In the genomic region with DNA sequence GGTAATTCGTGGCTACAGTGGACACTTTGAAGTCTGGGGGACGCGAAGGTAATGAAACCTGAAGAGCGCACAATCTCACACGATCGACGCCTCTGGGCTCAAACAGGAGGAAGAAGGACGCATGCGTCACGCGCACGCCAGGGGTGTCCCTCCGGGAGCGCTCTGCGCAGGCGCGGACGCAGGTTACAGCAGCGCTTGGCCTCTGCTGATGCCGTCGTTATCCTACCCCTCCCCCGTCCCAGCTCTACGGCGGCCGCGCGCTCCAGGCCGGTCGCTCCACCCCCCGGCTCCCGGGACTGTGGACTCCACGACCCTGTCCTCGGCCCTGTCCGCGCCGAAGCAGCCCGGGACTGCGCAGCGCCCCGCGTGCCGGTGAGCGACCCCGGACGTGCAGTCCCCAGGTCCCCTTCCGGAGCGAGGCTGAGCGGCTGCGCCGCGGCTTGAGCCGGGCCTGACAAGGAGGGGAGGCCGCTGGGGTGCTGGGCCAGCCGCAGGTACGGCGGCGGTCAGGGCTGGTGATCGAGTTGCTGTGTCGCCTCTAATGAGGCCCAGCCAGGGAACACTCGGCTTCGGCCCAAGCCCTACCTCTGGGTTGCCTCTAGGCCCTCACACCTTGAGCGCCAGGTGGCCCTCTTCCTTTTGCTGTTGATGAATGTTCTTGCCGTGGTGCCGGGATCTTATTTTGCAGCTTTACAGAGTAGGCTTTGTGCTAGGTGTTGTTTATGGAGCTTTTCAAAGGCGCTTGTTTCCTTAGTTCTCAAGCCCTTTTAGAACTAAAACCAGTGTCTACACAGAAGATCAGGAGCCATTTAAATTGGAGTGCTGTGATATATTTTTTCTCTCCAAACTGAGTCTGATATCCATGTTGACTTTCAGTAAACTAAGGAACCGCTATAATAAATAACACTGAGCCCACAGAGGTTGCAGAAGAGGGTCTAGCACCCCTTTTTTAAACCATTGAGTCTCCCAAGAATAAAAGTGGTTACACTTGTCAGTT, we compare ENCODE assay signal across 8 cellular contexts. TPM values are rescaled to one million over a fixed set of nuclear protein-coding genes. Genes with fewer than 3 reads are reported as not detected.
DNase-seq lines count a peak whose midpoint lies in the region; ATAC-seq and TF ChIP-seq lines count a peak whose summit lies in the region.

TSS of gene TMEM106B (plus strand) at position 241 of the 997 bp plus-strand sequence. CDS start 3,517 bp downstream, outside the sequence.

- peaks cover 16% of the 10 kb centered on the region for H3K36me3 Mint-ChIP-seq in activated CD4-positive, alpha-beta T cell treated with anti-CD3 and anti-CD28 coated beads for 36 hours (ENCODE audit: low read depth)

- CTCF ChIA-PET in activated CD4-positive, alpha-beta T cell treated with anti-CD3 and anti-CD28 coated beads for 36 hours (lab: Charles Lee): interaction anchor here (0.7 to 1.2 kb wide), 3 partner anchors 34 to 86 kb away, joined by 3 to 4 read pairs (median 3); no protein-coding TSS in a partner anchor

- H3K4me1 Mint-ChIP-seq in activated CD4-positive, alpha-beta T cell treated with anti-CD3 and anti-CD28 coated beads for 36 hours: peaks cover 28% of the 10 kb centered on the region

- H3K27me3 Mint-ChIP-seq in activated CD4-positive, alpha-beta T cell treated with anti-CD3 and anti-CD28 coated beads for 36 hours: no peaks in the 10 kb centered on the region

- H3K27me3 ChIP-seq in kidney epithelial cell (ENCODE audit: control insufficient read depth, insufficient read depth, low read length): no peaks in the 10 kb centered on the region

- no peaks in the 10 kb centered on the region for H3K9me3 Mint-ChIP-seq in activated CD4-positive, alpha-beta T cell treated with anti-CD3 and anti-CD28 coated beads for 36 hours (ENCODE audit: low read depth)

- TF ChIP-seq CTCF in choroid plexus epithelial cell (conservative IDR thresholded peaks at IDR 0.05; ENCODE audit: low read depth, low read length) (peak; percentile 16), kidney epithelial cell (IDR thresholded peaks at IDR 0.05; ENCODE audit: insufficient read depth, low read length, poor library complexity, severe bottlenecking) (no peak)

- POLR2A ChIA-PET in activated CD4-positive, alpha-beta T cell treated with anti-CD3 and anti-CD28 coated beads for 36 hours (lab: Charles Lee): interaction anchor here (0.7 to 1.2 kb wide), 2 partner anchors 28 to 46 kb away, joined by 3 read pairs; no protein-coding TSS in a partner anchor

- no peaks in the 10 kb centered on the region for H3K36me3 ChIP-seq in kidney epithelial cell (ENCODE audit: control insufficient read depth, insufficient read depth, low read length)

- H3K4me3 Mint-ChIP-seq in activated CD4-positive, alpha-beta T cell treated with anti-CD3 and anti-CD28 coated beads for 36 hours: peak within 1 kb of the TSS; percentile 98

- intact Hi-C loops in activated CD4-positive, alpha-beta T cell treated with anti-CD3 and anti-CD28 coated beads for 36 hours (cut with DNase I, micrococcal nuclease): loop anchor here (1.0 to 10.0 kb wide), 7 partner anchors 46 to 1271 kb away; partner anchors contain the start of genes PHF14 (in 1 of the 2) and VWDE (in 1 of the 2)

- H3K27ac Mint-ChIP-seq in activated CD4-positive, alpha-beta T cell treated with anti-CD3 and anti-CD28 coated beads for 36 hours: peak within 1 kb of the TSS; percentile 100

- ATAC-seq in GM19043 (IDR thresholded peaks at IDR 0.05; ENCODE audit: low read depth, unreplicated experiment) (peak; percentile 92), HG03378 (IDR thresholded peaks at IDR 0.05; ENCODE audit: unreplicated experiment) (peak; percentile 92)
- ATAC-seq in activated CD4-positive, alpha-beta T cell treated with anti-CD3 and anti-CD28 coated beads for 36 hours: peak; percentile 92

- DNase-seq in AML-193 (lab: John Stamatoyannopoulos, UW) (peak; percentile 82 to 88), NCI-H446 treated with DMSO at 0.1 percent for 48 hours (lab: John Stamatoyannopoulos, UW) (peak; percentile 90), choroid plexus epithelial cell (ENCODE audit: low read depth) (peak; percentile 95), kidney epithelial cell (ENCODE audit: low read depth) (peak; percentile 75)
- DNase-seq in activated CD4-positive, alpha-beta T cell treated with anti-CD3 and anti-CD28 coated beads for 36 hours: peak; percentile 99
- peak; percentile 96 to 97 for DNase-seq in stimulated activated CD4-positive, alpha-beta T cell treated with anti-CD3 and anti-CD28 coated beads, Interleukin-15, amount 100 ng/mL, for 48 hours (ENCODE audit: low read depth in 2 of 2)

- H3K4me3 ChIP-seq in choroid plexus epithelial cell (ENCODE audit: low read depth, low read length) (peak within 1 kb of the TSS; percentile 90), kidney epithelial cell (ENCODE audit: low read depth, low read length) (peak within 1 kb of the TSS; percentile 77)

RNA-seq across cellular contexts. Expression of gene TMEM106B, which starts in this region (rescaled TPM):
- total RNA-seq in activated CD4-positive, alpha-beta T cell treated with anti-CD3 and anti-CD28 coated beads for 36 hours: 10 to 100 TPM; 21.6 to 25.3 TPM
- 128 and 146 TPM in 2 replicates for total RNA-seq in kidney epithelial cell

Comparison
In these comparisons a context has a peak if more than half of its experiments do, and no peak if none do; other contexts are left out.
1. Peak in every context shown above with its lines: DNase-seq, ATAC-seq and H3K4me3 ChIP-seq.